ENCODE assay signal across 21 cellular contexts in genomic region chr16:2840914-2841313, GRCh38. TPM values are rescaled to one million over a fixed set of nuclear protein-coding genes. Genes with fewer than 3 reads are reported as not detected.
A peak's percentile ranks its signal among the peaks of the same experiment; 100 is the strongest.
DNase-seq lines count a peak whose midpoint lies in the region; ATAC-seq and TF ChIP-seq lines count a peak whose summit lies in the region.
"Had no signal": no experiment of that assay in that cellular context is flagged by ENCODE, and none has a peak within 500 bp of the region (broad histone marks: within the 10 kb centered on the region; RNA-seq: fewer than 3 reads in every experiment).

No MANE protein-coding gene starts in this region.

- H2BK5ac ChIP-seq in neuronal stem cell (ENCODE audit: low read length), result no peak overlapping the region

- no peak overlapping the region for H3K27ac Mint-ChIP-seq in stimulated activated naive CD8-positive, alpha-beta T cell treated with anti-CD3 and anti-CD28 coated beads, Interleukin-15, amount 100 ng/mL, for 72 hours
- H3K27ac Mint-ChIP-seq in effector memory CD8-positive, alpha-beta T cell, result peak overlapping the region; percentile 88 to 93

- H3K79me1 ChIP-seq in neuronal stem cell (ENCODE audit: low read depth, low read length), result no peaks in the 10 kb centered on the region

- no peaks in the 10 kb centered on the region for H4K20me1 ChIP-seq in smooth muscle cell (ENCODE audit: low read depth)

- H3K27me3 ChIP-seq in neuronal stem cell (ENCODE audit: control insufficient read depth in 3 of 3, insufficient read depth in 3 of 3, low read depth in 1 of 3, low read length in 3 of 3) (peaks cover 0 to 10% (median 8%) of the 10 kb centered on the region in 3 experiments), smooth muscle cell (ENCODE audit: low read depth) (no peaks in the 10 kb centered on the region)

- H3K9me3 ChIP-seq in neuronal stem cell (replicated peaks in 1 of 2; ENCODE audit: control insufficient read depth in 2 of 2, insufficient read depth in 1 of 2, low read depth in 1 of 2, low read length in 2 of 2), result peaks cover 0 to 4% of the 10 kb centered on the region in 2 donors
- no peaks in the 10 kb centered on the region for H3K9me3 ChIP-seq in smooth muscle cell (replicated peaks; ENCODE audit: low read depth)

- peak overlapping the region; percentile 55 for H3K23ac ChIP-seq in neuronal stem cell (ENCODE audit: low read depth, low read length, poor library complexity)

- ATAC-seq in stimulated activated naive CD8-positive, alpha-beta T cell treated with anti-CD3 and anti-CD28 coated beads, Interleukin-15, amount 100 ng/mL, for 72 hours, result no peak
- ATAC-seq in stimulated activated naive CD8-positive, alpha-beta T cell treated with anti-CD3 and anti-CD28 coated beads, Interleukin-15, Interleukin-2, amounts not matched to agents 100 U/mL and 50 U/mL, for 24 hours, result no peak
- peak; percentile 20 for ATAC-seq in effector memory CD8-positive, alpha-beta T cell (replicated peaks)
- ATAC-seq in GM18909 (IDR thresholded peaks at IDR 0.05; ENCODE audit: poor library complexity, unreplicated experiment), result no peak
- ATAC-seq: PC-3 had no signal

- peaks cover 61% of the 10 kb centered on the region for H3K4me1 Mint-ChIP-seq in stimulated activated naive CD8-positive, alpha-beta T cell treated with anti-CD3 and anti-CD28 coated beads, Interleukin-15, amount 100 ng/mL, for 72 hours
- peaks cover 51 to 52% of the 10 kb centered on the region in 2 donors for H3K4me1 Mint-ChIP-seq in effector memory CD8-positive, alpha-beta T cell (ENCODE audit: low read depth in 2 of 2)

- H3K14ac ChIP-seq in neuronal stem cell (ENCODE audit: low read length), result no peak overlapping the region

- H3K27ac ChIP-seq in neuronal stem cell (replicated peaks; ENCODE audit: low read length) (no peak overlapping the region), smooth muscle cell (ENCODE audit: low read depth) (no peak overlapping the region)
- H3K27ac ChIP-seq: RWPE1 had no signal

- peak overlapping the region; percentile 29 to 68 for H3K4me3 Mint-ChIP-seq in stimulated activated naive CD8-positive, alpha-beta T cell treated with anti-CD3 and anti-CD28 coated beads, Interleukin-15, amount 100 ng/mL, for 72 hours
- peak overlapping the region; percentile 63 to 76 for H3K4me3 Mint-ChIP-seq in effector memory CD8-positive, alpha-beta T cell

- H3K4me2 ChIP-seq in neuronal stem cell (ENCODE audit: insufficient read depth, low read length, poor library complexity, severe bottlenecking) (no peak overlapping the region), smooth muscle cell (no peak overlapping the region)

- H3K4me3 ChIP-seq in neuronal stem cell (ENCODE audit: low read length in 2 of 2) (no peak overlapping the region), smooth muscle cell (no peak overlapping the region)
- H3K4me3 ChIP-seq: HAP-1 had no signal

- DNase-seq in stimulated activated naive CD8-positive, alpha-beta T cell treated with anti-CD3 and anti-CD28 coated beads, Interleukin-15, amount 100 ng/mL, for 72 hours, result no peak
- no peak for DNase-seq in stimulated activated naive CD8-positive, alpha-beta T cell treated with anti-CD3 and anti-CD28 coated beads, Interleukin-15, Interleukin-2, amounts not matched to agents 100 U/mL and 50 U/mL, for 24 hours
- DNase-seq in effector memory CD8-positive, alpha-beta T cell, result no peak
- DNase-seq in neuronal stem cell (ENCODE audit: low spot score) (no peak), medulla oblongata (ENCODE audit: extremely low spot score) (no peak), smooth muscle cell (lab: John Stamatoyannopoulos, UW; ENCODE audit: unreplicated experiment) (no peak)
- DNase-seq in stimulated activated CD4-positive, alpha-beta T cell treated with anti-CD3 and anti-CD28 coated beads, Interleukin-4, amount 100 ng/mL, for 1 hour, result no peak
- DNase-seq: C1 segment of cervical spinal cord, DMS79 treated with DMSO at 0.1 percent for 48 hours, MM.1S, NCI-H1092, NCI-H1436 treated with DMSO at 0.1 percent for 48 hours, NCI-H2029, NCI-H2171, NCI-H526, PC-3, SIG-M5 had no signal

- H2BK15ac ChIP-seq in neuronal stem cell (ENCODE audit: low read length), result peak overlapping the region; percentile 26

- no peaks in the 10 kb centered on the region for H3K27me3 Mint-ChIP-seq in stimulated activated naive CD8-positive, alpha-beta T cell treated with anti-CD3 and anti-CD28 coated beads, Interleukin-15, amount 100 ng/mL, for 72 hours
- H3K27me3 Mint-ChIP-seq in effector memory CD8-positive, alpha-beta T cell, result peaks cover 0 to 7% of the 10 kb centered on the region in 2 donors

- H3K4ac ChIP-seq in neuronal stem cell (ENCODE audit: low read length), result no peak overlapping the region

- no CpG with 5 or more reads among the region's 12 CpGs for WGBS in neuronal stem cell (ENCODE audit: extremely low coverage in 2 of 2, insufficient read length in 2 of 2, insufficient replicate concordance in 1 of 2), 2 donors
- WGBS in smooth muscle cell (ENCODE audit: low lambda C conversion rate), result 89% methylated on average over 11 of the region's 12 CpGs

- H2AFZ ChIP-seq in neuronal stem cell (ENCODE audit: low read length) (no peak overlapping the region), smooth muscle cell (ENCODE audit: low read depth) (no peak overlapping the region)

- no peak overlapping the region for H4K91ac ChIP-seq in neuronal stem cell (ENCODE audit: low read depth, low read length, poor library complexity)

- TF ChIP-seq CTCF in smooth muscle cell (IDR thresholded peaks at IDR 0.05; ENCODE audit: borderline replicate concordance, insufficient read depth, poor library complexity, severe bottlenecking), result no peak

- no peaks in the 10 kb centered on the region for H3K79me2 ChIP-seq in smooth muscle cell (ENCODE audit: low read depth)

- H3K9ac ChIP-seq in neuronal stem cell (ENCODE audit: low read depth, low read length, poor library complexity) (no peak overlapping the region), smooth muscle cell (ENCODE audit: low read depth) (no peak overlapping the region)

- H2BK12ac ChIP-seq in neuronal stem cell (ENCODE audit: low read length), result no peak overlapping the region

- H2BK120ac ChIP-seq in neuronal stem cell (ENCODE audit: low read depth, low read length), result no peak overlapping the region

- no peak overlapping the region for H4K8ac ChIP-seq in neuronal stem cell (ENCODE audit: low read depth, low read length)

- no peaks in the 10 kb centered on the region for H3K36me3 ChIP-seq in neuronal stem cell (replicated peaks in 1 of 2; ENCODE audit: control insufficient read depth in 2 of 2, insufficient read depth in 2 of 2, low read length in 2 of 2)
- no peaks in the 10 kb centered on the region for H3K36me3 ChIP-seq in smooth muscle cell (ENCODE audit: low read depth)
- H3K36me3 ChIP-seq: HAP-1 had no signal

- H3K18ac ChIP-seq in neuronal stem cell (ENCODE audit: low read length), result peak overlapping the region; percentile 27

- H3F3A ChIP-seq in smooth muscle cell (ENCODE audit: low read depth), result peaks cover 7% of the 10 kb centered on the region

- peaks cover 4 to 6% of the 10 kb centered on the region in 2 donors for H3K9me3 Mint-ChIP-seq in stimulated activated naive CD8-positive, alpha-beta T cell treated with anti-CD3 and anti-CD28 coated beads, Interleukin-15, amount 100 ng/mL, for 72 hours
- no peaks in the 10 kb centered on the region for H3K9me3 Mint-ChIP-seq in effector memory CD8-positive, alpha-beta T cell

- H3K4me1 ChIP-seq in neuronal stem cell (ENCODE audit: control insufficient read depth in 2 of 2, insufficient read depth in 1 of 2, low read depth in 1 of 2, low read length in 2 of 2) (peaks cover 2 to 5% of the 10 kb centered on the region in 2 donors), smooth muscle cell (ENCODE audit: low read depth) (no peaks in the 10 kb centered on the region)

- H3K36me3 Mint-ChIP-seq in effector memory CD8-positive, alpha-beta T cell (ENCODE audit: insufficient read depth), result peaks cover 13% of the 10 kb centered on the region

- H2AK5ac ChIP-seq in neuronal stem cell (ENCODE audit: low read depth, low read length), result peak overlapping the region; percentile 75

RNA-seq across cellular contexts. Expression of gene ZG16B, which starts 10.8 kb away (rescaled TPM):
- not detected for polyA plus RNA-seq in neuronal stem cell (2013, experiment 1 of 2)
- polyA plus RNA-seq in neuronal stem cell (2013, experiment 2 of 2), result not detected
- total RNA-seq in smooth muscle cell, result not detected in 2 replicates
- not detected in 2 replicates for polyA plus RNA-seq in smooth muscle cell
- total RNA-seq: LHCN-M2 had no signal

RNA-seq across cellular contexts. Expression of gene PRSS22, which starts 17.1 kb away (rescaled TPM):
- not detected for polyA plus RNA-seq in neuronal stem cell (2013, experiment 1 of 2)
- not detected for polyA plus RNA-seq in neuronal stem cell (2013, experiment 2 of 2)
- total RNA-seq in smooth muscle cell, result 2.2 TPM in 1 of 2 replicates, not detected in the other
- 0.79 and 3.7 TPM in 2 replicates for polyA plus RNA-seq in smooth muscle cell
- total RNA-seq: LHCN-M2 had no signal

RNA-seq across cellular contexts. Expression of gene PRSS21, which starts 23.9 kb away (rescaled TPM):
- not detected for polyA plus RNA-seq in neuronal stem cell (2013, experiment 1 of 2)
- not detected for polyA plus RNA-seq in neuronal stem cell (2013, experiment 2 of 2)
- total RNA-seq in smooth muscle cell, result not detected in 2 replicates
- not detected in 2 replicates for polyA plus RNA-seq in smooth muscle cell
- total RNA-seq: LHCN-M2, PC-3 had no signal

RNA-seq across cellular contexts. Expression of gene FLYWCH2, which starts 42.1 kb away (rescaled TPM):
- polyA plus RNA-seq in neuronal stem cell (2013, experiment 1 of 2), result 25.5 TPM
- 24.0 TPM for polyA plus RNA-seq in neuronal stem cell (2013, experiment 2 of 2)
- total RNA-seq in smooth muscle cell, result 31.7 and 44.6 TPM in 2 replicates
- polyA plus RNA-seq in smooth muscle cell, result 49.3 and 52.7 TPM in 2 replicates

RNA-seq across cellular contexts. Expression of gene PRSS41, which starts 42.6 kb away (rescaled TPM):
- not detected for polyA plus RNA-seq in neuronal stem cell (2013, experiment 1 of 2)
- not detected for polyA plus RNA-seq in neuronal stem cell (2013, experiment 2 of 2)
- not detected in 2 replicates for total RNA-seq in smooth muscle cell
- not detected in 2 replicates for polyA plus RNA-seq in smooth muscle cell
- total RNA-seq: LHCN-M2, PC-3 had no signal

Comparison
In these comparisons a context has a peak if more than half of its experiments do, and no peak if none do; other contexts are left out.
1. H3K27ac Mint-ChIP-seq: peak in effector memory CD8-positive, alpha-beta T cell (2 of 2); none in stimulated activated naive CD8-positive, alpha-beta T cell treated with anti-CD3 and anti-CD28 coated beads, Interleukin-15, amount 100 ng/mL, for 72 hours (0 of 2).